Comparison of ENCODE assay signal across 12 cellular contexts in the genomic region with DNA sequence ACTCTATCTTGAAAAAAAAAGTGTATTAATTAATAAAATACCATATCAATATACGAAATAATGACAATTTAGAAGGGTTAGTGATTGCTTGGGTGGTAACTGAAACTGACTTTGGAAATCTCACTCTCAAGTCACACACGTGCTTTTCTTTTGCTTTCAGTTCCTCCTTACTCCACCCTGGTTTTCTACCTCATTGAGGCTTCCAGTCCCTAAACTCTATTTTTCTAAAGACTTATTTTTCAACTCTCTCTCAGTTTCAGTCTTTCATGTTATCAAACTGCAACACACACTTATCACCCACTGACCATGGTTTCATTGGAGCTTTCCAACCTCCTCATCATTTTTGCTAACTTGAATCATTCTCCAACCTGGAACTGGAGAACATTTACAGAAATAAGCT. TPM values are rescaled to one million over a fixed set of nuclear protein-coding genes. Genes with fewer than 3 reads are reported as not detected.
A peak's percentile ranks its signal among the peaks of the same experiment; 100 is the strongest.
DNase-seq lines count a peak whose midpoint lies in the region; ATAC-seq, FAIRE-seq and TF ChIP-seq lines count a peak whose summit lies in the region.
"Had no signal": no experiment of that assay in that cellular context is flagged by ENCODE, and none has a peak within 500 bp of the region (broad histone marks: within the 10 kb centered on the region; RNA-seq: fewer than 3 reads in every experiment).

No MANE protein-coding gene starts in this region.

- no peak overlapping the region for H2AFZ ChIP-seq in OCI-LY1 (ENCODE audit: low read length)

- no peak overlapping the region for H2BK120ac ChIP-seq in mesendoderm (ENCODE audit: low read depth, low read length)

- ATAC-seq in GM19395 (IDR thresholded peaks at IDR 0.05; ENCODE audit: unreplicated experiment) = peak; percentile 83
- peak; percentile 81 for ATAC-seq in HG03039 (IDR thresholded peaks at IDR 0.05; ENCODE audit: unreplicated experiment)
- no peak for ATAC-seq in heart left ventricle

- H3K9me3 ChIP-seq in OCI-LY1 (ENCODE audit: low read length) (no peaks in the 10 kb centered on the region), heart left ventricle (no peaks in the 10 kb centered on the region)
- H3K9me3 ChIP-seq: SJSA1 had no signal

- H3K18ac ChIP-seq in mesendoderm (ENCODE audit: low read length) = no peak overlapping the region

- FAIRE-seq in GM12892 (lab: Jason Lieb, UNC) = peak; percentile 84

- H3K4me1 ChIP-seq in OCI-LY1 (ENCODE audit: insufficient read depth, low read length, severe bottlenecking) (peaks cover 18% of the 10 kb centered on the region), heart left ventricle (no peaks in the 10 kb centered on the region), mesendoderm (ENCODE audit: control insufficient read depth, low read depth, low read length) (no peaks in the 10 kb centered on the region)
- H3K4me1 ChIP-seq: SJSA1 had no signal

- H3K4me2 ChIP-seq in OCI-LY1 (ENCODE audit: low read length) (no peak overlapping the region), mesendoderm (ENCODE audit: low read length) (no peak overlapping the region)

- no peak overlapping the region for H3K56ac ChIP-seq in mesendoderm (ENCODE audit: low read length)

- WGBS in heart left ventricle, 4 donors = 62 to 82% (median 72%) methylated on average over 2 of the region's 2 CpGs
- no CpG with 5 or more reads among the region's 2 CpGs for WGBS in mesendoderm (ENCODE audit: extremely low coverage, insufficient coverage, low lambda C conversion rate)

- intact Hi-C loops in heart left ventricle (cut with DNase I) = loop anchor here in 1 of 10 donors (10.0 kb wide), 1 partner anchor 1167 kb away; no protein-coding TSS in a partner anchor

- H3K9me2 ChIP-seq in OCI-LY1 (ENCODE audit: low read depth, low read length) = no peaks in the 10 kb centered on the region

- no peaks in the 10 kb centered on the region for H3K79me1 ChIP-seq in mesendoderm (ENCODE audit: low read length)

- no peak overlapping the region for H3K4ac ChIP-seq in mesendoderm (ENCODE audit: low read depth, low read length)

- TF ChIP-seq CTCF in OCI-LY1 (IDR thresholded peaks at IDR 0.05; ENCODE audit: low read length) (no peak), heart left ventricle (IDR thresholded peaks at IDR 0.05) (no peak)

- no peak overlapping the region for H2AK5ac ChIP-seq in mesendoderm (ENCODE audit: low read length)

- H3K4me3 ChIP-seq in OCI-LY1 (ENCODE audit: low read depth, low read length, poor library complexity, severe bottlenecking) (no peak overlapping the region), heart left ventricle (no peak overlapping the region), mesendoderm (ENCODE audit: low read length) (no peak overlapping the region)
- H3K4me3 ChIP-seq: SJSA1 had no signal

- H3K27me3 ChIP-seq in OCI-LY1 (ENCODE audit: insufficient read depth, low read length) (no peaks in the 10 kb centered on the region), heart left ventricle (no peaks in the 10 kb centered on the region), mesendoderm (ENCODE audit: insufficient read depth, low read length, poor library complexity) (no peaks in the 10 kb centered on the region)
- H3K27me3 ChIP-seq: SJSA1 had no signal

- no peak overlapping the region for H2BK5ac ChIP-seq in mesendoderm (ENCODE audit: low read length)

- TF ChIP-seq POLR2A in GM12892 (IDR thresholded peaks at IDR 0.05; ENCODE audit: low read depth, low read length) (no peak), heart left ventricle (IDR thresholded peaks at IDR 0.05) (no peak)

- no peaks in the 10 kb centered on the region for H3F3A ChIP-seq in OCI-LY1 (ENCODE audit: insufficient read depth, low read length)

- no peaks in the 10 kb centered on the region for H3K79me2 ChIP-seq in OCI-LY1 (ENCODE audit: insufficient read depth, low read length)
- H3K79me2 ChIP-seq in mesendoderm (ENCODE audit: control insufficient read depth, insufficient read depth, low read length) = no peaks in the 10 kb centered on the region

- no peaks in the 10 kb centered on the region for H4K20me1 ChIP-seq in OCI-LY1 (ENCODE audit: insufficient read depth, low read length)

- DNase-seq in GM12892 (ENCODE audit: insufficient read length) (peak; percentile 27), heart left ventricle (no peak), hippocampal formation (lab: John Stamatoyannopoulos, UW) (no peak), mesendoderm (no peak), NCI-H1417 treated with DMSO at 0.1 percent for 48 hours (lab: John Stamatoyannopoulos, UW) (no peak)
- DNase-seq: DMS79; stimulated activated CD4-positive, alpha-beta T cell treated with anti-CD3 and anti-CD28 coated beads, Interleukin-4, amount 100 ng/mL, for 1 hour had no signal

- H4K8ac ChIP-seq in mesendoderm (ENCODE audit: low read depth, low read length) = no peak overlapping the region

- no peak overlapping the region for H4K5ac ChIP-seq in mesendoderm (ENCODE audit: low read length)

- no peak overlapping the region for H2BK15ac ChIP-seq in mesendoderm (replicated peaks; ENCODE audit: low read depth)

- H3K36me3 ChIP-seq in OCI-LY1 (ENCODE audit: insufficient read depth, low read length) (no peaks in the 10 kb centered on the region), heart left ventricle (no peaks in the 10 kb centered on the region), mesendoderm (ENCODE audit: control insufficient read depth, insufficient read depth, low read length) (no peaks in the 10 kb centered on the region)
- H3K36me3 ChIP-seq: SJSA1 had no signal

- no peak overlapping the region for H3K9ac ChIP-seq in OCI-LY1 (ENCODE audit: low read length)
- H3K9ac ChIP-seq in mesendoderm (ENCODE audit: low read length) = no peak overlapping the region

- H3K27ac ChIP-seq in OCI-LY1 (ENCODE audit: low read depth, low read length, poor library complexity, severe bottlenecking) (peak overlapping the region; percentile 9), heart left ventricle (no peak overlapping the region), mesendoderm (ENCODE audit: low read depth, low read length) (no peak overlapping the region)
- H3K27ac ChIP-seq: SJSA1 had no signal

- no peak overlapping the region for H3K23ac ChIP-seq in mesendoderm (ENCODE audit: low read length)

RNA-seq across cellular contexts. Expression of a gene that starts 23.5 kb away (rescaled TPM):
- 1.7 TPM for polyA plus RNA-seq in GM12892 (2012; ENCODE audit: missing spikeins)
- 1 to 10 TPM in 3 of 9 donors, under 1 TPM in 6; 0.42 to 3.3 (median 0.56) TPM for total RNA-seq in heart left ventricle
- 1 to 10 TPM in 1 of 2 donors, under 1 TPM in 1; 0.57 to 1.1 TPM for polyA plus RNA-seq in heart left ventricle
- 0.35 TPM for polyA plus RNA-seq in mesendoderm (2013, experiment 1 of 2)
- 0.36 TPM for polyA plus RNA-seq in mesendoderm (2013, experiment 2 of 2)
- total RNA-seq: activated naive CD4-positive, alpha-beta T cell treated with anti-CD3 and anti-CD28 coated beads, Interleukin-2, amount 50 U/mL, for 72 hours had no signal

Comparison
In these comparisons a context has a peak if more than half of its experiments do, and no peak if none do; other contexts are left out.
1. ATAC-seq: peak in GM19395 (single experiment) and HG03039 (single experiment); none in heart left ventricle (0 of 4).